Comparison of ENCODE assay signal across 14 cellular contexts in genomic region chr4:3414421-3415279, GRCh38. TPM values are rescaled to one million over a fixed set of nuclear protein-coding genes. Genes with fewer than 3 reads are reported as not detected.
DNase-seq lines count a peak whose midpoint lies in the region; ATAC-seq and TF ChIP-seq lines count a peak whose summit lies in the region.
"Had no signal": no experiment of that assay in that cellular context is flagged by ENCODE, and none has a peak within 500 bp of the region (broad histone marks: within the 10 kb centered on the region; RNA-seq: fewer than 3 reads in every experiment).

No MANE protein-coding gene starts in this region.

- H3K4me1 ChIP-seq in right atrium auricular region = no peaks in the 10 kb centered on the region

- no peaks in the 10 kb centered on the region for H3K27me3 ChIP-seq in right atrium auricular region

- intact Hi-C loops in left cardiac atrium (cut with DNase I) = no loop called here

- H3K9me3 ChIP-seq in right atrium auricular region = no peaks in the 10 kb centered on the region
- H3K9me3 ChIP-seq: thoracic aorta had no signal

- DNase-seq in left cardiac atrium = peak; percentile 15
- DNase-seq in right atrium auricular region (ENCODE audit: low spot score) = no peak
- DNase-seq in caudate nucleus (lab: John Stamatoyannopoulos, UW) = peak in 1 of 61 donors; percentile 41
- peak; percentile 55 for DNase-seq in mesenteric fat pad (ENCODE audit: low spot score)
- DNase-seq in G401 (ENCODE audit: low spot score) = no peak
- DNase-seq: activated CD4-positive, alpha-beta T cell treated with anti-CD3 and anti-CD28 coated beads, Interleukin-2, amount 50 U/mL, for 48 hours; NCI-H1048; NCI-H526 treated with DMSO at 0.1 percent for 48 hours had no signal

- H3K36me3 ChIP-seq in right atrium auricular region = peaks cover 24% of the 10 kb centered on the region

- TF ChIP-seq CTCF in right atrium auricular region (IDR thresholded peaks at IDR 0.05) = no peak

- ATAC-seq in left cardiac atrium (no peak), GM21737 (IDR thresholded peaks at IDR 0.05; ENCODE audit: unreplicated experiment) (no peak), HG03439 (IDR thresholded peaks at IDR 0.05; ENCODE audit: unreplicated experiment) (no peak), GM18909 (IDR thresholded peaks at IDR 0.05; ENCODE audit: poor library complexity, unreplicated experiment) (no peak)
- ATAC-seq: activated naive CD4-positive, alpha-beta T cell treated with anti-CD3 and anti-CD28 coated beads, Interleukin-2, amount 50 U/mL, for 72 hours had no signal

- H3K27ac ChIP-seq in right atrium auricular region (no peak overlapping the region), caudate nucleus (ENCODE audit: low read depth, low read length) (peak overlapping the region; percentile 26)
- H3K27ac ChIP-seq: thoracic aorta had no signal

- no peak overlapping the region for H3K4me3 ChIP-seq in right atrium auricular region
- H3K4me3 ChIP-seq: thoracic aorta had no signal

- in situ Hi-C loops in G401 (cut with HindIII; ENCODE audit: low sequenced_read_pairs) = no loop called here

RNA-seq across cellular contexts. Expression of gene HGFAC, which starts 27.1 kb away (rescaled TPM):
- total RNA-seq in left cardiac atrium = under 1 TPM; 0.34 to 0.38 TPM
- total RNA-seq in right atrium auricular region = not detected
- not detected for total RNA-seq in mesenteric fat pad
- not detected in 2 replicates for total RNA-seq in G401 (2014; rRNA removed; shearing (Covaris generic))
- total RNA-seq: activated naive CD4-positive, alpha-beta T cell treated with anti-CD3 and anti-CD28 coated beads, Interleukin-2, amount 50 U/mL, for 72 hours had no signal

RNA-seq across cellular contexts. Expression of gene DOK7, which starts 48.5 kb away (rescaled TPM):
- total RNA-seq in left cardiac atrium = 10 to 100 TPM; 21.5 to 38.2 TPM
- total RNA-seq in right atrium auricular region = 10 to 100 TPM; 31.0 to 68.9 TPM
- total RNA-seq in mesenteric fat pad = not detected
- total RNA-seq in G401 (2014; rRNA removed; shearing (Covaris generic)) = 2.8 TPM in 1 of 2 replicates, not detected in the other
- total RNA-seq: activated naive CD4-positive, alpha-beta T cell treated with anti-CD3 and anti-CD28 coated beads, Interleukin-2, amount 50 U/mL, for 72 hours; dermis microvascular lymphatic vessel endothelial cell had no signal

Comparison
In these comparisons a context has a peak if more than half of its experiments do, and no peak if none do; other contexts are left out.
1. DNase-seq: peak in left cardiac atrium (single experiment) and mesenteric fat pad (single experiment); none in right atrium auricular region (single experiment) and G401 (single experiment).